8 cellular contexts compared by ENCODE assay signal in genomic region chr6:31896856-31897611, GRCh38. TPM values are rescaled to one million over a fixed set of nuclear protein-coding genes. Genes with fewer than 3 reads are reported as not detected.
DNase-seq lines count a peak whose midpoint lies in the region; ATAC-seq lines count a peak whose summit lies in the region.

No MANE protein-coding gene starts in this region.

- no peaks in the 10 kb centered on the region for H3K9me3 ChIP-seq in stomach smooth muscle (ENCODE audit: control insufficient read depth in 2 of 2, low read length in 2 of 2)

- H3K9me3 Mint-ChIP-seq in activated naive CD4-positive, alpha-beta T cell treated with anti-CD3 and anti-CD28 coated beads, Interleukin-2, amount 10 ng/mL, durations not matched to agents 7 days and 5 days, result no peaks in the 10 kb centered on the region
- no peaks in the 10 kb centered on the region for H3K9me3 Mint-ChIP-seq in activated naive CD8-positive, alpha-beta T cell (ENCODE audit: low read depth)

- CTCF ChIA-PET in activated naive CD4-positive, alpha-beta T cell treated with anti-CD3 and anti-CD28 coated beads, Interleukin-2, amount 10 ng/mL, durations not matched to agents 7 days and 5 days (lab: Charles Lee), result interaction anchor here (0.9 to 1.6 kb wide), 3 partner anchors 34 to 75 kb away, joined by 3 to 6 read pairs (median 5); partner anchors contain the start of gene DXO

- H3K36me3 ChIP-seq in stomach smooth muscle (ENCODE audit: control insufficient read depth in 2 of 2, insufficient read depth in 2 of 2, low read length in 2 of 2), result peaks cover 3 to 13% of the 10 kb centered on the region in 2 donors

- peak overlapping the region; percentile 96 for H3K4me3 Mint-ChIP-seq in activated naive CD4-positive, alpha-beta T cell treated with anti-CD3 and anti-CD28 coated beads, Interleukin-2, amount 10 ng/mL, durations not matched to agents 7 days and 5 days
- H3K4me3 Mint-ChIP-seq in activated naive CD8-positive, alpha-beta T cell, result peak overlapping the region; percentile 86

- H3K27me3 Mint-ChIP-seq in activated naive CD4-positive, alpha-beta T cell treated with anti-CD3 and anti-CD28 coated beads, Interleukin-2, amount 10 ng/mL, durations not matched to agents 7 days and 5 days, result no peaks in the 10 kb centered on the region
- no peaks in the 10 kb centered on the region for H3K27me3 Mint-ChIP-seq in activated naive CD8-positive, alpha-beta T cell

- DNase-seq in activated naive CD4-positive, alpha-beta T cell treated with anti-CD3 and anti-CD28 coated beads, Interleukin-2, amount 10 ng/mL, durations not matched to agents 7 days and 5 days, result no peak
- no peak for DNase-seq in activated naive CD4-positive, alpha-beta T cell treated with anti-CD3 and anti-CD28 coated beads, Interleukin-2, amount 50 U/mL, for 16 hours
- DNase-seq in iPS-NIHi7 (ENCODE audit: extremely low spot score), result peak; percentile 71
- no peak for DNase-seq in NCI-H2107 (lab: John Stamatoyannopoulos, UW)
- no peak for DNase-seq in mesenteric fat pad (ENCODE audit: low spot score)

- H3K36me3 Mint-ChIP-seq in activated naive CD4-positive, alpha-beta T cell treated with anti-CD3 and anti-CD28 coated beads, Interleukin-2, amount 10 ng/mL, durations not matched to agents 7 days and 5 days, result peaks cover 33% of the 10 kb centered on the region
- H3K36me3 Mint-ChIP-seq in activated naive CD8-positive, alpha-beta T cell, result no peaks in the 10 kb centered on the region

- H3K9ac ChIP-seq in stomach smooth muscle (ENCODE audit: low read length in 2 of 2), result peak overlapping the region; percentile 23 to 66

- peaks cover 23% of the 10 kb centered on the region for H3K4me1 ChIP-seq in stomach smooth muscle (ENCODE audit: control insufficient read depth, insufficient read depth, low read length)

- peaks cover 45% of the 10 kb centered on the region for H3K4me1 Mint-ChIP-seq in activated naive CD4-positive, alpha-beta T cell treated with anti-CD3 and anti-CD28 coated beads, Interleukin-2, amount 10 ng/mL, durations not matched to agents 7 days and 5 days
- peaks cover 31% of the 10 kb centered on the region for H3K4me1 Mint-ChIP-seq in activated naive CD8-positive, alpha-beta T cell (ENCODE audit: low read depth)

- ATAC-seq in GM21529 (IDR thresholded peaks at IDR 0.05; ENCODE audit: unreplicated experiment), result no peak

- no peaks in the 10 kb centered on the region for H3K27me3 ChIP-seq in stomach smooth muscle (ENCODE audit: control insufficient read depth in 1 of 2, insufficient read depth in 2 of 2, low read length in 2 of 2)

- peak overlapping the region; percentile 37 for H3K27ac ChIP-seq in stomach smooth muscle (ENCODE audit: low read length)

- H3K27ac Mint-ChIP-seq in activated naive CD4-positive, alpha-beta T cell treated with anti-CD3 and anti-CD28 coated beads, Interleukin-2, amount 10 ng/mL, durations not matched to agents 7 days and 5 days, result peak overlapping the region; percentile 85
- peak overlapping the region; percentile 86 for H3K27ac Mint-ChIP-seq in activated naive CD8-positive, alpha-beta T cell

- peak overlapping the region; percentile 57 to 99 for H3K4me3 ChIP-seq in stomach smooth muscle (ENCODE audit: low read length in 2 of 2)

RNA-seq across cellular contexts. Expression of gene EHMT2, which starts 0.5 kb away (rescaled TPM):
- 28.4 TPM for total RNA-seq in mesenteric fat pad

RNA-seq across cellular contexts. Expression of gene ZBTB12, which starts 4.9 kb away (rescaled TPM):
- 2.9 TPM for total RNA-seq in mesenteric fat pad

RNA-seq across cellular contexts. Expression of gene SLC44A4, which starts 18.2 kb away (rescaled TPM):
- total RNA-seq in mesenteric fat pad, result 0.51 TPM

RNA-seq across cellular contexts. Expression of gene C2, which starts 30.5 kb away (rescaled TPM):
- total RNA-seq in mesenteric fat pad, result 60.8 TPM

RNA-seq across cellular contexts. Expression of gene NEU1, which starts 34.4 kb away (rescaled TPM):
- total RNA-seq in mesenteric fat pad, result 40.7 TPM
